Comparison of ENCODE assay signal across 1 cellular context in genomic region chr20:56360133-56360898, GRCh38.
TF ChIP-seq lines count a peak whose summit lies in the region.

No MANE protein-coding gene starts in this region.

TF ChIP-seq in HepG2, 621 proteins besides CTCF, POLR2A, EP300 and RAD21 (continued from another document and continues in another):
- TF ChIP-seq KAT2B (IDR thresholded peaks at IDR 0.05; ENCODE audit: borderline replicate concordance, low read depth, low read length): no peak
- no peak for TF ChIP-seq ATF6 (CRISPR knock-in tag; conservative IDR thresholded peaks at IDR 0.05)
- 0 out of 2 replicates have a peak, but pooled peaks have one; percentile 41 for TF ChIP-seq ZKSCAN1 (IDR thresholded peaks at IDR 0.05; ENCODE audit: low read length)
- peak; percentile 38 for TF ChIP-seq UBTF (CRISPR knock-in tag; IDR thresholded peaks at IDR 0.05)
- no peak for TF ChIP-seq ZBTB4 (CRISPR knock-in tag; IDR thresholded peaks at IDR 0.05; ENCODE audit: borderline replicate concordance)
- TF ChIP-seq CSRNP1 (CRISPR knock-in tag; IDR thresholded peaks at IDR 0.05): 0 out of 2 replicates have a peak, but pooled peaks have one; percentile 17
- TF ChIP-seq ZNF30 (CRISPR knock-in tag; IDR thresholded peaks at IDR 0.05): no peak
- TF ChIP-seq ZNF24 (IDR thresholded peaks at IDR 0.05): 0 out of 2 replicates have a peak, but pooled peaks have one; percentile 20
- no peak for TF ChIP-seq ATF3 (CRISPR knock-in tag; IDR thresholded peaks at IDR 0.05)
- TF ChIP-seq ZNF503 (CRISPR knock-in tag; IDR thresholded peaks at IDR 0.05): no peak
- TF ChIP-seq LCORL (IDR thresholded peaks at IDR 0.05): no peak
- peak; percentile 51 for TF ChIP-seq LCORL (CRISPR knock-in tag; IDR thresholded peaks at IDR 0.05)
- no peak for TF ChIP-seq AGO1 (IDR thresholded peaks at IDR 0.05; ENCODE audit: low read depth, low read length, poor library complexity, severe bottlenecking)
- 0 out of 2 replicates have a peak, but pooled peaks have one; percentile 49 for TF ChIP-seq NFATC3 (CRISPR knock-in tag; IDR thresholded peaks at IDR 0.05)
- 0 out of 2 replicates have a peak, but pooled peaks have one; percentile 16 for TF ChIP-seq BRF2 (CRISPR knock-in tag; IDR thresholded peaks at IDR 0.05)
- no peak for TF ChIP-seq GPBP1L1 (CRISPR knock-in tag; IDR thresholded peaks at IDR 0.05)
- TF ChIP-seq ZNF782 (CRISPR knock-in tag; IDR thresholded peaks at IDR 0.05; ENCODE audit: borderline replicate concordance): no peak
- TF ChIP-seq ADNP (CRISPR knock-in tag; IDR thresholded peaks at IDR 0.05): peak; percentile 83; the same call in 1 of the 2 replicates
- TF ChIP-seq LRRFIP1 (CRISPR knock-in tag; conservative IDR thresholded peaks at IDR 0.05): no peak
- TF ChIP-seq ATF7-NPFF (CRISPR knock-in tag; IDR thresholded peaks at IDR 0.05; ENCODE audit: low read depth): no peak
- 0 out of 2 replicates have a peak, but pooled peaks have one; percentile 54 for TF ChIP-seq ZNF296 (CRISPR knock-in tag; conservative IDR thresholded peaks at IDR 0.05)
- no peak for TF ChIP-seq ZFP36L2 (CRISPR knock-in tag; IDR thresholded peaks at IDR 0.05)
- no peak for TF ChIP-seq ZNF777 (CRISPR knock-in tag; IDR thresholded peaks at IDR 0.05)
- no peak for TF ChIP-seq ZNF577 (CRISPR knock-in tag; IDR thresholded peaks at IDR 0.05; ENCODE audit: borderline replicate concordance, low read depth)
- peak; percentile 55 for TF ChIP-seq ZNF781 (CRISPR knock-in tag; IDR thresholded peaks at IDR 0.05; ENCODE audit: borderline replicate concordance, not compliant biosample characterization)
- no peak for TF ChIP-seq SIN3B (IDR thresholded peaks at IDR 0.05; ENCODE audit: low read length)
- no peak for TF ChIP-seq ELF4 (CRISPR knock-in tag; IDR thresholded peaks at IDR 0.05; ENCODE audit: borderline replicate concordance)
- TF ChIP-seq HNRNPUL1 (IDR thresholded peaks at IDR 0.05; ENCODE audit: low read depth, low read length): no peak
- no peak for TF ChIP-seq STAG1 (CRISPR knock-in tag; IDR thresholded peaks at IDR 0.05)
- TF ChIP-seq ZNF562 (CRISPR knock-in tag; IDR thresholded peaks at IDR 0.05; ENCODE audit: borderline replicate concordance): no peak
- peak; percentile 27; the same call in 1 of the 2 replicates for TF ChIP-seq ZNF644 (CRISPR knock-in tag; IDR thresholded peaks at IDR 0.05; ENCODE audit: low read depth)
- no peak; the same call in 1 of the 2 replicates for TF ChIP-seq TP53 (CRISPR knock-in tag; conservative IDR thresholded peaks at IDR 0.05)
- TF ChIP-seq ZNF337 (CRISPR knock-in tag; IDR thresholded peaks at IDR 0.05; ENCODE audit: borderline replicate concordance, low read depth): no peak
- no peak for TF ChIP-seq ZNF460 (CRISPR knock-in tag; IDR thresholded peaks at IDR 0.05; ENCODE audit: borderline replicate concordance)
- TF ChIP-seq NPAS2 (CRISPR knock-in tag; IDR thresholded peaks at IDR 0.05; ENCODE audit: borderline replicate concordance): no peak
- peak; percentile 49; the same call in 1 of the 2 replicates for TF ChIP-seq GMEB1 (CRISPR knock-in tag; IDR thresholded peaks at IDR 0.05; ENCODE audit: borderline replicate concordance)
- TF ChIP-seq FOXK2 (IDR thresholded peaks at IDR 0.05): 0 out of 2 replicates have a peak, but pooled peaks have one; percentile 9
- no peak for TF ChIP-seq GTF2F1 (IDR thresholded peaks at IDR 0.05; ENCODE audit: low read length)
- no peak for TF ChIP-seq SRSF9 (IDR thresholded peaks at IDR 0.05; ENCODE audit: borderline replicate concordance, insufficient read depth, low read depth, low read length, poor library complexity, severe bottlenecking)
- TF ChIP-seq RXRB (CRISPR knock-in tag; IDR thresholded peaks at IDR 0.05; ENCODE audit: borderline replicate concordance): peak; percentile 59; the same call in 1 of the 2 replicates
- 0 out of 2 replicates have a peak, but pooled peaks have one; percentile 25 for TF ChIP-seq ZNF614 (CRISPR knock-in tag; IDR thresholded peaks at IDR 0.05; ENCODE audit: borderline replicate concordance)
- TF ChIP-seq ELF3 (CRISPR knock-in tag; IDR thresholded peaks at IDR 0.05): no peak; the same call in 1 of the 2 replicates
